ENCODE assay signal across 13 cellular contexts in genomic region chr15:69297642-69298353, GRCh38. TPM values are rescaled to one million over a fixed set of nuclear protein-coding genes. Genes with fewer than 3 reads are reported as not detected.
DNase-seq lines count a peak whose midpoint lies in the region; ATAC-seq and TF ChIP-seq lines count a peak whose summit lies in the region.
"Had no signal": no experiment of that assay in that cellular context is flagged by ENCODE, and none has a peak within 500 bp of the region (broad histone marks: within the 10 kb centered on the region; RNA-seq: fewer than 3 reads in every experiment).

No MANE protein-coding gene starts in this region.

- H3K27ac ChIP-seq in ACC112 (ENCODE audit: low read depth, low read length) (no peak overlapping the region), HEK293 (ENCODE audit: extremely low read depth, low read depth, low read length) (no peak overlapping the region)
- H3K27ac ChIP-seq: colonic mucosa, hepatocyte had no signal

- no peaks in the 10 kb centered on the region for H3K9me3 Mint-ChIP-seq in dendritic cell treated with granulocyte-macrophage colony-stimulating factor and Interleukin-4, amounts not matched to agents 40 ng/mL and 50 ng/mL, for 4 days
- H3K9me3 Mint-ChIP-seq in natural killer cell: no peaks in the 10 kb centered on the region

- H3K27me3 ChIP-seq in ACC112 (ENCODE audit: insufficient read depth, low read length): peaks cover 4% of the 10 kb centered on the region; the same call in 1 of the 2 replicates
- H3K27me3 ChIP-seq: colonic mucosa had no signal

- ATAC-seq in natural killer cell (no peak), HG03469 (IDR thresholded peaks at IDR 0.05; ENCODE audit: unreplicated experiment) (no peak), HG02885 (IDR thresholded peaks at IDR 0.05; ENCODE audit: poor library complexity, unreplicated experiment) (no peak)

- POLR2A ChIA-PET in HEK293 (lab: Yijun Ruan, JAX): no interaction called here

- H3K27me3 Mint-ChIP-seq in dendritic cell treated with granulocyte-macrophage colony-stimulating factor and Interleukin-4, amounts not matched to agents 40 ng/mL and 50 ng/mL, for 4 days: peaks cover 76% of the 10 kb centered on the region
- peaks cover 24% of the 10 kb centered on the region in 2 donors for H3K27me3 Mint-ChIP-seq in natural killer cell (ENCODE audit: low read depth in 2 of 2)

- TF ChIP-seq CTCF in HEK293 (tag by site-specific recombination; IDR thresholded peaks at IDR 0.05) (no peak), natural killer cell (IDR thresholded peaks at IDR 0.05) (no peak), GM13976 (IDR thresholded peaks at IDR 0.05; ENCODE audit: borderline replicate concordance, control extremely low read depth, extremely low read depth, insufficient read depth, missing control alignments) (no peak)

- H3K4me1 ChIP-seq in ACC112 (ENCODE audit: control insufficient read depth, insufficient read depth, low read length, unreplicated experiment) (peaks cover 12% of the 10 kb centered on the region), HEK293 (ENCODE audit: control insufficient read depth, insufficient read depth, low read length) (peaks cover 3% of the 10 kb centered on the region; the same call in 1 of the 2 replicates)
- H3K4me1 ChIP-seq: colonic mucosa had no signal

- H3K4me3 Mint-ChIP-seq in dendritic cell treated with granulocyte-macrophage colony-stimulating factor and Interleukin-4, amounts not matched to agents 40 ng/mL and 50 ng/mL, for 4 days: peak overlapping the region; percentile 20
- H3K4me3 Mint-ChIP-seq in natural killer cell: peak overlapping the region; percentile 64

- in situ Hi-C loops in GM13976 (cut with MboI; ENCODE audit: low sequenced_read_pairs, unreplicated experiment): no loop called here

- intact Hi-C loops in dendritic cell treated with granulocyte-macrophage colony-stimulating factor and Interleukin-4, amounts not matched to agents 40 ng/mL and 50 ng/mL, for 4 days (cut with micrococcal nuclease): no loop called here
- intact Hi-C loops in natural killer cell (cut with micrococcal nuclease): no loop called here

- H3K36me3 Mint-ChIP-seq in dendritic cell treated with granulocyte-macrophage colony-stimulating factor and Interleukin-4, amounts not matched to agents 40 ng/mL and 50 ng/mL, for 4 days (ENCODE audit: low read depth): no peaks in the 10 kb centered on the region
- no peaks in the 10 kb centered on the region for H3K36me3 Mint-ChIP-seq in natural killer cell

- H2AFZ ChIP-seq in ACC112 (ENCODE audit: low read length, unreplicated experiment): no peak overlapping the region

- peaks cover 7% of the 10 kb centered on the region for H3K4me1 Mint-ChIP-seq in dendritic cell treated with granulocyte-macrophage colony-stimulating factor and Interleukin-4, amounts not matched to agents 40 ng/mL and 50 ng/mL, for 4 days (ENCODE audit: low read depth)
- peaks cover 10% of the 10 kb centered on the region in 2 donors for H3K4me1 Mint-ChIP-seq in natural killer cell

- CTCF ChIA-PET in HEK293 (lab: Yijun Ruan, JAX): no interaction called here

- peak overlapping the region; percentile 91; the same call in 1 of the 2 replicates for H3K4me3 ChIP-seq in ACC112 (ENCODE audit: low read depth, low read length)
- no peak overlapping the region for H3K4me3 ChIP-seq in HEK293 (ENCODE audit: low read depth, low read length)

- no peaks in the 10 kb centered on the region for H3K9me3 ChIP-seq in HEK293 (ENCODE audit: control insufficient read depth, insufficient read depth, low read depth, low read length)
- H3K9me3 ChIP-seq: colonic mucosa, HAP-1 had no signal

- no peaks in the 10 kb centered on the region for H3K36me3 ChIP-seq in ACC112 (ENCODE audit: insufficient read depth, low read length)
- no peaks in the 10 kb centered on the region for H3K36me3 ChIP-seq in HEK293 (ENCODE audit: control insufficient read depth in 2 of 2, insufficient read depth in 1 of 2, low read length in 2 of 2)
- H3K36me3 ChIP-seq: colonic mucosa, HAP-1 had no signal

- no peak overlapping the region for H3K27ac Mint-ChIP-seq in dendritic cell treated with granulocyte-macrophage colony-stimulating factor and Interleukin-4, amounts not matched to agents 40 ng/mL and 50 ng/mL, for 4 days
- no peak overlapping the region for H3K27ac Mint-ChIP-seq in natural killer cell

- DNase-seq in natural killer cell: no peak
- DNase-seq in iPS-NIHi11 (ENCODE audit: low spot score): no peak
- DNase-seq in GM13976 (ENCODE audit: low spot score): no peak
- DNase-seq: activated T-cell treated with anti-CD3 and anti-CD28 coated beads, Interleukin-2, amount 50 U/mL, for 1 hour had no signal

- H3K79me2 ChIP-seq in ACC112 (ENCODE audit: control insufficient read depth, insufficient read depth, low read length, unreplicated experiment): no peaks in the 10 kb centered on the region
- H3K79me2 ChIP-seq: hepatocyte had no signal

TF ChIP-seq in HEK293, 187 proteins besides CTCF, POLR2A, EP300 and RAD21:
- peak; percentile 30; the same call in 1 of the 2 replicates for TF ChIP-seq SCRT2 (tag by site-specific recombination; IDR thresholded peaks at IDR 0.05)
- TF ChIP-seq ZNF707 (tag by site-specific recombination; IDR thresholded peaks at IDR 0.05): no peak
TF ChIP-seq in HEK293: peak in this region for 1.

RNA-seq across cellular contexts. Expression of gene PAQR5, which starts 0.9 kb away (rescaled TPM):
- 1 to 10 TPM in 1 of 3 donors, under 1 TPM in 2; 0.40 to 1.1 (median 0.59) TPM for total RNA-seq in natural killer cell
- total RNA-seq: T-helper 1 cell treated with Interleukin-12 subunit alpha and Interleukin-12 subunit beta and Interleukin-4 antibody, amounts not matched to agents 30 ng/mL and 1 ng/mL, for 36 hours had no signal
